ENCODE assay signal across 7 cellular contexts in genomic region chr17:76969598-76970172, GRCh38.
DNase-seq lines count a peak whose midpoint lies in the region; ATAC-seq and TF ChIP-seq lines count a peak whose summit lies in the region.

No MANE protein-coding gene starts in this region.

- H3K36me3 ChIP-seq in trophoblast cell (ENCODE audit: control insufficient read depth in 1 of 2, insufficient read depth in 2 of 2, low read length in 2 of 2), result no peaks in the 10 kb centered on the region

- H4K12ac ChIP-seq in trophoblast cell (ENCODE audit: low read depth, low read length), result no peak overlapping the region

- H3K4me2 ChIP-seq in trophoblast cell (ENCODE audit: low read length), result peak overlapping the region; percentile 83

- H3K23ac ChIP-seq in trophoblast cell (ENCODE audit: low read length), result no peak overlapping the region

- no peaks in the 10 kb centered on the region for H3K79me1 ChIP-seq in trophoblast cell (ENCODE audit: low read length)

- H4K91ac ChIP-seq in trophoblast cell (ENCODE audit: low read depth, low read length), result no peak overlapping the region

- H2AFZ ChIP-seq in trophoblast cell (ENCODE audit: insufficient read depth, low read length, poor library complexity), result no peak overlapping the region

- H3K4ac ChIP-seq in trophoblast cell (ENCODE audit: low read depth, low read length), result no peak overlapping the region

- no CpG with 5 or more reads among the region's 13 CpGs for WGBS in trophoblast cell (ENCODE audit: extremely low coverage, insufficient coverage, insufficient read length)

- no peak for ATAC-seq in activated CD4-positive, CD25-positive, alpha-beta regulatory T cell treated with anti-CD3 and anti-CD28 coated beads, Interleukin-2, amount 50 U/mL, for 24 hours
- no peak for ATAC-seq in GM18498 (IDR thresholded peaks at IDR 0.05; ENCODE audit: unreplicated experiment)

- H3K14ac ChIP-seq in trophoblast cell (ENCODE audit: low read length), result no peak overlapping the region

- no peak overlapping the region for H3K18ac ChIP-seq in trophoblast cell (ENCODE audit: low read length)

- DNase-seq in HK-2 (ENCODE audit: unreplicated experiment), result peak; percentile 32
- DNase-seq in NCI-H748 (lab: John Stamatoyannopoulos, UW; ENCODE audit: unreplicated experiment), result peak; percentile 66
- DNase-seq in dorsolateral prefrontal cortex, result peak in 2 of 10 donors; percentile 55 to 56
- peak; percentile 19 to 33 for DNase-seq in trophoblast cell
- DNase-seq in occipital lobe (lab: John Stamatoyannopoulos, UW), result no peak

- H2BK120ac ChIP-seq in trophoblast cell (ENCODE audit: insufficient read depth, low read length, poor library complexity), result no peak overlapping the region

- H3K9me3 ChIP-seq in trophoblast cell (ENCODE audit: insufficient read depth, low read depth, low read length), result peaks cover 3% of the 10 kb centered on the region

- H2BK5ac ChIP-seq in trophoblast cell (ENCODE audit: low read depth, low read length, poor library complexity), result no peak overlapping the region

- intact Hi-C loops in dorsolateral prefrontal cortex (cut with DNase I), result no loop called here

- no peak overlapping the region for H4K8ac ChIP-seq in trophoblast cell (ENCODE audit: low read depth, low read length)

- no peak overlapping the region for H2BK12ac ChIP-seq in trophoblast cell (ENCODE audit: low read length)

- peak overlapping the region in 9 of 59 donors; percentile 9 to 63 (median 26) for H3K27ac ChIP-seq in dorsolateral prefrontal cortex
- H3K27ac ChIP-seq in trophoblast cell (ENCODE audit: low read depth, low read length), result no peak overlapping the region

- no peak overlapping the region for H2AK5ac ChIP-seq in trophoblast cell (ENCODE audit: low read length)

- no peak overlapping the region for H3K9ac ChIP-seq in trophoblast cell (ENCODE audit: low read length)

- H3K27me3 ChIP-seq in dorsolateral prefrontal cortex (peaks cover 0 to 27% (median 7%) of the 10 kb centered on the region in 45 donors), trophoblast cell (ENCODE audit: insufficient read depth, low read length) (peaks cover 17% of the 10 kb centered on the region)

- TF ChIP-seq CTCF in dorsolateral prefrontal cortex (IDR thresholded peaks at IDR 0.05 in 54 of 56, conservative IDR thresholded peaks at IDR 0.05 in 2 of 56; ENCODE audit: low read depth in 1 of 56, partially characterized antibody in 56 of 56), result no peak

- H3K79me2 ChIP-seq in trophoblast cell (ENCODE audit: control insufficient read depth, insufficient read depth, low read length, poor library complexity), result no peaks in the 10 kb centered on the region

- H3K4me3 ChIP-seq in dorsolateral prefrontal cortex (peak overlapping the region in 58 of 59 donors; percentile 6 to 68 (median 49)), trophoblast cell (ENCODE audit: low read depth, low read length) (no peak overlapping the region)

- peaks cover 3 to 9% of the 10 kb centered on the region in 2 experiments for H3K4me1 ChIP-seq in trophoblast cell (ENCODE audit: control insufficient read depth in 1 of 2, insufficient read depth in 2 of 2, low read length in 2 of 2)
